Comparison of ENCODE assay signal across 8 cellular contexts in the genomic region with DNA sequence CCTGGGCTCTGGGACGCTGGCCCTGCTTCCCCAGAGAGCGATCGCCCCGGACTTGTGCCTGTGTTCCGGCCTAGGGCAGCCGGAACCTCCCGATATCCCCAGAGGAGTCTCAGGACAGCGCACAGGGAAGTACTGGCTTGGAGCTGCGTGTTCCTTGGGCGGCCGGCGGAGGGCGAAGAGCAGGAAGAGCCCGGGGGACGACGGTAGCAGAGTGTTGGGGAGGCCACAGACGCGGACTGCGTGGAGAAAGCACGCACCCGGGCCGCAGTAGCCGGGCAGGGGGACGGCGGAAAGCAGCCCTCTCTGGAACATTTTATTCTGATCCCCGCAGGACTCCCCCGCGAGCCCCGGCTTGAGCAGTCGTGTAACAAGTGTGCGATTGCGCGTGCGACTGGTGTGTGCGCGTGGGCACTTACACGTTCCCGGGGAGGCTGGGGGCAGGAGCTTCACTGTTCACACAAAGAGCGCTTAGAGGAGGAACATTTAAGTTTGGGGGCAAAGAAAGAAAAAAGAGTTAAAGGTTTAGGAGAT. TPM values are rescaled to one million over a fixed set of nuclear protein-coding genes. Genes with fewer than 3 reads are reported as not detected.
A peak's percentile ranks its signal among the peaks of the same experiment; 100 is the strongest.
DNase-seq lines count a peak whose midpoint lies in the region; ATAC-seq, FAIRE-seq and TF ChIP-seq lines count a peak whose summit lies in the region.

No MANE protein-coding gene starts in this region.

- no peak for TF ChIP-seq RAD21 in GM12878 (IDR thresholded peaks at IDR 0.05; ENCODE audit: insufficient read depth, low read depth, low read length)

- peaks cover 41 to 59% of the 10 kb centered on the region in 2 donors for H3K4me1 Mint-ChIP-seq in stimulated activated naive B cell treated with anti-CD40 and anti-IgM and Interleukin-4, amounts not matched to agents 10 μg/mL and 1 μg/mL and 100 μg/mL, for 72 hours

- no peaks in the 10 kb centered on the region for H3K9me3 ChIP-seq in GM12878 (replicated peaks; ENCODE audit: control insufficient read depth, insufficient read depth, low read length)

- H3K4me1 ChIP-seq in GM12878 (ENCODE audit: control insufficient read depth, insufficient read depth, low read length): no peaks in the 10 kb centered on the region

- no peak for DNase-seq in BJ (ENCODE audit: low read depth)
- DNase-seq in KBM-7: peak; percentile 69
- no peak for DNase-seq in GM12878 (ENCODE audit: low read depth, low spot score)
- DNase-seq in iris pigment epithelial cell (ENCODE audit: low read depth): peak; percentile 71
- DNase-seq in stimulated activated naive B cell treated with anti-CD40 and anti-IgM and Interleukin-4, amounts not matched to agents 10 μg/mL and 1 μg/mL and 100 μg/mL, for 72 hours: no peak
- no peak for DNase-seq in NAMALWA (ENCODE audit: low spot score)
- DNase-seq in cerebellar cortex (ENCODE audit: low spot score): no peak

- no peaks in the 10 kb centered on the region for H3K9me3 Mint-ChIP-seq in stimulated activated naive B cell treated with anti-CD40 and anti-IgM and Interleukin-4, amounts not matched to agents 10 μg/mL and 1 μg/mL and 100 μg/mL, for 72 hours

- BruUV-seq in GM12878 (replicated peaks; lab: Mats Ljungman, UMichigan): no TSS peak

- intact Hi-C loops in GM12878 (cut with micrococcal nuclease; ENCODE audit: unreplicated experiment): no loop called here

- H3K27ac Mint-ChIP-seq in stimulated activated naive B cell treated with anti-CD40 and anti-IgM and Interleukin-4, amounts not matched to agents 10 μg/mL and 1 μg/mL and 100 μg/mL, for 72 hours: peak overlapping the region; percentile 81

- ATAC-seq in GM12878 (no peak), GM18873 (IDR thresholded peaks at IDR 0.05; ENCODE audit: low FRiP score, unreplicated experiment) (no peak)
- peak; percentile 22 to 24 for ATAC-seq in stimulated activated naive B cell treated with anti-CD40 and anti-IgM and Interleukin-4, amounts not matched to agents 10 μg/mL and 1 μg/mL and 100 μg/mL, for 72 hours (replicated peaks)

- peaks cover 0 to 2% of the 10 kb centered on the region in 2 donors for H3K36me3 Mint-ChIP-seq in stimulated activated naive B cell treated with anti-CD40 and anti-IgM and Interleukin-4, amounts not matched to agents 10 μg/mL and 1 μg/mL and 100 μg/mL, for 72 hours

- peaks cover 70 to 92% of the 10 kb centered on the region in 2 donors for H3K27me3 Mint-ChIP-seq in stimulated activated naive B cell treated with anti-CD40 and anti-IgM and Interleukin-4, amounts not matched to agents 10 μg/mL and 1 μg/mL and 100 μg/mL, for 72 hours

- SMC1A ChIA-PET in GM12878 (lab: Charles Lee; ENCODE audit: uncharacterized antibody, unreplicated experiment): interaction anchor here (0.6 to 1.5 kb wide), 5 partner anchors 65 to 243 kb away, joined by 3 to 6 read pairs (median 3); no protein-coding TSS in a partner anchor

- H3K27me3 ChIP-seq in BJ (ENCODE audit: control insufficient read depth, insufficient read depth, low read length) (peaks cover 35% of the 10 kb centered on the region), GM12878 (replicated peaks in 1 of 2; ENCODE audit: control insufficient read depth in 2 of 2, insufficient read depth in 2 of 2, low read length in 1 of 2) (peaks cover 28 to 35% of the 10 kb centered on the region in 2 experiments)

- TF ChIP-seq CTCF in BJ (IDR thresholded peaks at IDR 0.05; ENCODE audit: insufficient read depth, low read depth, low read length) (peak; percentile 64), GM12878 (IDR thresholded peaks at IDR 0.05 in 2 of 3, conservative IDR thresholded peaks at IDR 0.05 in 1 of 3; ENCODE audit: control insufficient read depth in 2 of 3, extremely low read depth in 1 of 3, insufficient read depth in 1 of 3, low read depth in 3 of 3, low read length in 3 of 3) (no peak)

- H3K79me2 ChIP-seq in GM12878 (ENCODE audit: control insufficient read depth, insufficient read depth, low read length): no peaks in the 10 kb centered on the region

- RAD21 ChIA-PET in GM12878 (lab: Charles Lee; ENCODE audit: unreplicated experiment): interaction anchor here (1.1 kb wide), 1 partner anchor 149 kb away, joined by 3 read pairs; no protein-coding TSS in a partner anchor

- in situ Hi-C loops in KBM-7 (cut with MboI; ENCODE audit: low pct_unique_long_range_greater_than_20kb, low sequenced_read_pairs): loop anchor here (10.0 kb wide), 2 partner anchors 223 to 303 kb away; no protein-coding TSS in a partner anchor
- in situ Hi-C loops in GM12878 (cut with MboI): loop anchor here (5.0 kb wide), 1 partner anchor 221 kb away; no protein-coding TSS in a partner anchor

- 3% methylated on average over 38 of the region's 39 CpGs for WGBS in GM12878 (ENCODE audit: insufficient coverage, insufficient replicate concordance, low lambda C conversion rate, missing lambda C conversion rate)

- FAIRE-seq in GM12878 (lab: Jason Lieb, UNC): no peak

- H4K20me1 ChIP-seq in GM12878 (ENCODE audit: control insufficient read depth, insufficient read depth): no peaks in the 10 kb centered on the region

- H3K36me3 ChIP-seq in BJ (ENCODE audit: control insufficient read depth, insufficient read depth, low read length) (no peaks in the 10 kb centered on the region), GM12878 (ENCODE audit: control insufficient read depth in 2 of 2, insufficient read depth in 2 of 2, low read length in 1 of 2) (no peaks in the 10 kb centered on the region)

- no peak for TF ChIP-seq POLR2A in GM12878 (IDR thresholded peaks at IDR 0.05; ENCODE audit: low read depth, low read length)

- POLR2A ChIA-PET in BJ (lab: Charles Lee) (no interaction called here), GM12878 (lab: Charles Lee) (no interaction called here)

- H2AFZ ChIP-seq in GM12878 (ENCODE audit: control insufficient read depth, low read depth, low read length): no peak overlapping the region

- no peak for TF ChIP-seq EP300 in GM12878 (IDR thresholded peaks at IDR 0.05; ENCODE audit: borderline replicate concordance in 1 of 2, control insufficient read depth in 1 of 2, low read depth in 2 of 2, low read length in 2 of 2)

- H3K4me3 ChIP-seq in BJ (ENCODE audit: low read depth, low read length) (peak overlapping the region; percentile 6; the same call in 1 of the 2 replicates), GM12878 (no peak overlapping the region)

- H3K9ac ChIP-seq in GM12878 (ENCODE audit: control insufficient read depth, insufficient read depth, low read length): no peak overlapping the region

- H3K4me3 Mint-ChIP-seq in stimulated activated naive B cell treated with anti-CD40 and anti-IgM and Interleukin-4, amounts not matched to agents 10 μg/mL and 1 μg/mL and 100 μg/mL, for 72 hours: peak overlapping the region; percentile 88 to 89

- CTCF ChIA-PET in BJ (lab: Yijun Ruan, JAX): interaction anchor here (1.0 to 8.4 kb wide), 15 partner anchors 11 to 415 kb away, joined by 3 to 211 read pairs (median 7); no protein-coding TSS in a partner anchor
- CTCF ChIA-PET in GM12878 (lab: Yijun Ruan, JAX): interaction anchor here (0.7 to 4.9 kb wide), 9 partner anchors 12 to 231 kb away, joined by 3 to 69 read pairs (median 4); partner anchors contain the start of gene NCR2

- H3K4me2 ChIP-seq in GM12878 (ENCODE audit: control insufficient read depth, insufficient read depth): no peak overlapping the region

- no peak overlapping the region for H3K27ac ChIP-seq in GM12878 (ENCODE audit: control insufficient read depth, insufficient read depth)

TF ChIP-seq in GM12878, 131 proteins besides CTCF, POLR2A, EP300 and RAD21:
- TF ChIP-seq IKZF1 (conservative IDR thresholded peaks at IDR 0.05) (0 out of 2 replicates have a peak, but pooled peaks have one; percentile 13), STAT1 (conservative IDR thresholded peaks at IDR 0.05) (no peak)

RNA-seq across cellular contexts. Expression of gene NCR2, which starts 36.1 kb away (rescaled TPM):
- not detected in 2 replicates for polyA plus RNA-seq in BJ (2011; rRNA removed)
- not detected in 2 replicates for polyA minus RNA-seq in BJ (2011; rRNA and poly(A)+ RNA removed)
- 1.2 and 2.0 TPM in 2 replicates for total RNA-seq in GM12878 (2013; cell fraction: nucleolus; rRNA removed)
- not detected in 2 replicates for total RNA-seq in GM12878 (2014; rRNA removed)
- total RNA-seq in GM12878 (2014; rRNA removed; fragmentation: Illumina TruSeq; extraction: Trizol): not detected in 2 replicates
- not detected in 2 replicates for total RNA-seq in GM12878 (2021)
- polyA plus RNA-seq in GM12878 (2011; ENCODE audit: low read depth): 0.42 TPM
- 0.22 and 0.53 TPM in 2 replicates for polyA plus RNA-seq in GM12878 (2011; rRNA removed)
- 1.1 and 1.6 TPM in 2 replicates for polyA plus RNA-seq in GM12878 (2011; cell fraction: cytosol; rRNA removed)
- polyA plus RNA-seq in GM12878 (2011; cell fraction: nucleus; rRNA removed): 0.35 and 0.42 TPM in 2 replicates
- 0.20 and 1.2 TPM in 2 replicates for polyA plus RNA-seq in GM12878 (2012)
- polyA plus RNA-seq in GM12878 (2014; fragmentation: Illumina TruSeq; extraction: Trizol): not detected in 2 replicates
- not detected for polyA plus RNA-seq in GM12878 (2014; fragmentation: Nextera tagmentation; extraction: Ambion mirVana)
- polyA plus RNA-seq in GM12878 (2014; rRNA removed): 0.09 TPM in 1 of 2 replicates, not detected in the other
- under 1 TPM in 1 of 2 experiments, not detected in 1; 0.21 TPM for polyA plus RNA-seq in GM12878 (2016; fragmentation: Nextera tagmentation; extraction: Ambion mirVana)
- 0.51 and 1.1 TPM in 2 replicates for polyA minus RNA-seq in GM12878 (2011; rRNA and poly(A)+ RNA removed)
- not detected in 2 replicates for polyA minus RNA-seq in GM12878 (2011; cell fraction: cytosol; rRNA and poly(A)+ RNA removed)
- polyA minus RNA-seq in GM12878 (2011; cell fraction: nucleus; rRNA and poly(A)+ RNA removed): 0.48 and 0.77 TPM in 2 replicates

Comparison
In these comparisons a context has a peak if more than half of its experiments do, and no peak if none do; other contexts are left out.
1. DNase-seq: peak in KBM-7 (single experiment) and iris pigment epithelial cell (single experiment); none in BJ (single experiment), GM12878 (single experiment), stimulated activated naive B cell treated with anti-CD40 and anti-IgM and Interleukin-4, amounts not matched to agents 10 μg/mL and 1 μg/mL and 100 μg/mL, for 72 hours (single experiment), NAMALWA (single experiment) and cerebellar cortex (single experiment).
2. ATAC-seq: peak in stimulated activated naive B cell treated with anti-CD40 and anti-IgM and Interleukin-4, amounts not matched to agents 10 μg/mL and 1 μg/mL and 100 μg/mL, for 72 hours (2 of 2); none in GM12878 (single experiment) and GM18873 (single experiment).